In the genomic region with DNA sequence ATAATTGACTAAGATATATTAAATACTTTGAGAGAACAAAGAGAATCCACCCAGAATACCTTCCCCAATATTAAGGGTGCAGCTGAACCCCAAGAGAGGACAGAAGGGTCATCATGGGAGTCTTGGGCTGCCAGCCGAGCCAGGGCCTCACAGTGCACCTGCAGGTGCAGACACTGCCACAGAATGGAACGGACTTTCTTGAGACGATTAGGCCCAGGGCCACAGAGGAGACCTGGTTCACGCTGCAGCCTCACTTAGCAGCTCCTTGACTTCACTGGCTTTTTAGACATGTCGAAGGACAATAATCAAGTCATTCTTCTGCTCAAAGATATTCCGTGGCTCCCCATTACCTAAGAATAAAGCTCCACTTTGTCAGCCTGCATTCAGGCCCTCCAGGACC, we compare ENCODE assay signal across 32 cellular contexts.
"Had no signal": no experiment of that assay in that cellular context is flagged by ENCODE, and none has a peak within 500 bp of the region (broad histone marks: within the 10 kb centered on the region; RNA-seq: fewer than 3 reads in every experiment).

No MANE protein-coding gene starts in this region.

- H3K4me3 Mint-ChIP-seq: activated CD4-positive, alpha-beta memory T cell treated with anti-CD3 and anti-CD28 coated beads for 36 hours; activated CD4-positive, alpha-beta T cell treated with anti-CD3 and anti-CD28 coated beads for 36 hours; activated CD4-positive, alpha-beta T cell treated with anti-CD3 and anti-CD28 coated beads, Interleukin-2, amount 10 ng/mL, durations not matched to agents 24 days and 14 days; activated CD8-positive, alpha-beta memory T cell treated with anti-CD3 and anti-CD28 coated beads, Interleukin-2, amount 10 ng/mL, durations not matched to agents 7 days and 5 days; activated CD8-positive, alpha-beta T cell treated with anti-CD3 and anti-CD28 coated beads, Interleukin-2, amount 10 ng/mL, durations not matched to agents 7 days and 5 days; activated naive CD4-positive, alpha-beta T cell treated with anti-CD3 and anti-CD28 coated beads for 36 hours; activated naive CD4-positive, alpha-beta T cell treated with anti-CD3 and anti-CD28 coated beads, Interleukin-2, amount 50 U/mL, for 24 hours; activated naive CD8-positive, alpha-beta T cell treated with anti-CD3 and anti-CD28 coated beads for 36 hours; activated naive CD8-positive, alpha-beta T cell treated with anti-CD3 and anti-CD28 coated beads, Interleukin-2, amount 50 U/mL, for 24 hours; activated T-helper 1 cell treated with anti-CD3 and anti-CD28 coated beads, Interleukin-12 subunit alpha, Interleukin-12 subunit beta, Interleukin-2, Interleukin-4 antibody, amounts not matched to agents 30 ng/mL and 10 ng/mL and 1 ng/mL, durations not matched to agents 14 hours and 24 hours and 36 hours; dendritic cell treated with granulocyte-macrophage colony-stimulating factor and Interleukin-4, amounts not matched to agents 40 ng/mL and 50 ng/mL, for 4 days; effector memory CD8-positive, alpha-beta T cell had no signal

- H3K9me3 ChIP-seq: adrenal gland, body of pancreas, colonic mucosa, esophagus squamous epithelium had no signal

- H3K4me3 ChIP-seq: adrenal gland, body of pancreas, cardiac muscle cell, colonic mucosa, dorsolateral prefrontal cortex, esophagus squamous epithelium, gastroesophageal sphincter, heart right ventricle had no signal

- H3K27ac Mint-ChIP-seq: activated CD4-positive, alpha-beta memory T cell treated with anti-CD3 and anti-CD28 coated beads for 36 hours; activated CD4-positive, alpha-beta T cell treated with anti-CD3 and anti-CD28 coated beads for 36 hours; activated CD4-positive, alpha-beta T cell treated with anti-CD3 and anti-CD28 coated beads, Interleukin-2, amount 10 ng/mL, durations not matched to agents 24 days and 14 days; activated CD8-positive, alpha-beta memory T cell treated with anti-CD3 and anti-CD28 coated beads, Interleukin-2, amount 10 ng/mL, durations not matched to agents 7 days and 5 days; activated CD8-positive, alpha-beta T cell treated with anti-CD3 and anti-CD28 coated beads, Interleukin-2, amount 10 ng/mL, durations not matched to agents 7 days and 5 days; activated naive CD4-positive, alpha-beta T cell treated with anti-CD3 and anti-CD28 coated beads for 36 hours; activated naive CD4-positive, alpha-beta T cell treated with anti-CD3 and anti-CD28 coated beads, Interleukin-2, amount 50 U/mL, for 24 hours; activated naive CD8-positive, alpha-beta T cell treated with anti-CD3 and anti-CD28 coated beads for 36 hours; activated naive CD8-positive, alpha-beta T cell treated with anti-CD3 and anti-CD28 coated beads, Interleukin-2, amount 50 U/mL, for 24 hours; activated T-helper 1 cell treated with anti-CD3 and anti-CD28 coated beads, Interleukin-12 subunit alpha, Interleukin-12 subunit beta, Interleukin-2, Interleukin-4 antibody, amounts not matched to agents 30 ng/mL and 10 ng/mL and 1 ng/mL, durations not matched to agents 14 hours and 24 hours and 36 hours; activated T-helper 2 cell treated with anti-CD3 and anti-CD28 coated beads, Interferon-gamma antibody, Interleukin-2, Interleukin-4, amounts not matched to agents 10 μg/mL and 5 μg/mL and 100 μg/mL, durations not matched to agents 14 hours and 24 hours and 36 hours; dendritic cell treated with granulocyte-macrophage colony-stimulating factor and Interleukin-4, amounts not matched to agents 40 ng/mL and 50 ng/mL, for 4 days; effector memory CD8-positive, alpha-beta T cell had no signal

- H3K36me3 Mint-ChIP-seq: activated CD4-positive, alpha-beta memory T cell treated with anti-CD3 and anti-CD28 coated beads for 36 hours; activated CD8-positive, alpha-beta memory T cell treated with anti-CD3 and anti-CD28 coated beads, Interleukin-2, amount 10 ng/mL, durations not matched to agents 7 days and 5 days; activated naive CD4-positive, alpha-beta T cell treated with anti-CD3 and anti-CD28 coated beads, Interleukin-2, amount 50 U/mL, for 24 hours had no signal

- H3K4me1 ChIP-seq: adrenal gland, body of pancreas, colonic mucosa, esophagus squamous epithelium, gastroesophageal sphincter, heart right ventricle had no signal

- H3K27ac ChIP-seq: adrenal gland, body of pancreas, cardiac muscle cell, colonic mucosa, dorsolateral prefrontal cortex, epithelial cell of prostate, esophagus squamous epithelium, gastroesophageal sphincter, heart right ventricle had no signal

- H3K27me3 Mint-ChIP-seq: activated CD4-positive, alpha-beta T cell treated with anti-CD3 and anti-CD28 coated beads, Interleukin-2, amount 10 ng/mL, durations not matched to agents 24 days and 14 days had no signal

- H3K4me1 Mint-ChIP-seq: activated CD4-positive, alpha-beta T cell treated with anti-CD3 and anti-CD28 coated beads for 36 hours; activated CD4-positive, alpha-beta T cell treated with anti-CD3 and anti-CD28 coated beads, Interleukin-2, amount 10 ng/mL, durations not matched to agents 24 days and 14 days; activated CD8-positive, alpha-beta memory T cell treated with anti-CD3 and anti-CD28 coated beads, Interleukin-2, amount 10 ng/mL, durations not matched to agents 7 days and 5 days; activated naive CD4-positive, alpha-beta T cell treated with anti-CD3 and anti-CD28 coated beads, Interleukin-2, amount 50 U/mL, for 24 hours; activated naive CD8-positive, alpha-beta T cell treated with anti-CD3 and anti-CD28 coated beads for 36 hours; activated naive CD8-positive, alpha-beta T cell treated with anti-CD3 and anti-CD28 coated beads, Interleukin-2, amount 50 U/mL, for 24 hours had no signal

- H3K27me3 ChIP-seq: adrenal gland, body of pancreas, cardiac muscle cell, colonic mucosa, dorsolateral prefrontal cortex had no signal

- DNase-seq: activated CD4-positive, alpha-beta memory T cell treated with anti-CD3 and anti-CD28 coated beads for 36 hours; activated CD4-positive, alpha-beta T cell treated with anti-CD3 and anti-CD28 coated beads for 36 hours; activated CD4-positive, alpha-beta T cell treated with anti-CD3 and anti-CD28 coated beads, Interleukin-2, amount 10 ng/mL, durations not matched to agents 24 days and 14 days; activated CD4-positive, CD25-positive, alpha-beta regulatory T cell; activated CD8-positive, alpha-beta memory T cell treated with anti-CD3 and anti-CD28 coated beads, Interleukin-2, amount 10 ng/mL, durations not matched to agents 7 days and 5 days; activated CD8-positive, alpha-beta memory T cell treated with anti-CD3 and anti-CD28 coated beads, Interleukin-2, amount 50 U/mL, for 4 hours; activated CD8-positive, alpha-beta T cell treated with anti-CD3 and anti-CD28 coated beads, Interleukin-2, amount 10 ng/mL, durations not matched to agents 7 days and 5 days; activated effector memory CD4-positive, alpha-beta T cell treated with anti-CD3 and anti-CD28 coated beads, Interleukin-2, amount 50 U/mL, for 16 hours; activated naive CD4-positive, alpha-beta T cell treated with anti-CD3 and anti-CD28 coated beads for 36 hours; activated naive CD8-positive, alpha-beta T cell treated with anti-CD3 and anti-CD28 coated beads for 36 hours; activated naive CD8-positive, alpha-beta T cell treated with anti-CD3 and anti-CD28 coated beads, Interleukin-2, amount 50 U/mL, for 24 hours; activated T-cell treated with anti-CD3 and anti-CD28 coated beads, Interleukin-2, amount 50 U/mL, for 1 hour; activated T-cell treated with anti-CD3 and anti-CD28 coated beads, Interleukin-2, amount 50 U/mL, for 48 hours; adrenal gland; amygdala; body of pancreas; central memory CD4-positive, alpha-beta T cell; cerebellar nuclear complex; colonic mucosa; effector memory CD8-positive, alpha-beta T cell; esophagus squamous epithelium; foreskin melanocyte; heart right ventricle; T-helper 2 cell had no signal

- H3K9me3 Mint-ChIP-seq: activated T-helper 2 cell treated with anti-CD3 and anti-CD28 coated beads, Interferon-gamma antibody, Interleukin-2, Interleukin-4, amounts not matched to agents 10 μg/mL and 5 μg/mL and 100 μg/mL, durations not matched to agents 14 hours and 24 hours and 36 hours had no signal

- H3K36me3 ChIP-seq: adrenal gland, cardiac muscle cell, colonic mucosa, esophagus squamous epithelium, heart right ventricle had no signal
